16 cellular contexts compared by ENCODE assay signal in the genomic region with DNA sequence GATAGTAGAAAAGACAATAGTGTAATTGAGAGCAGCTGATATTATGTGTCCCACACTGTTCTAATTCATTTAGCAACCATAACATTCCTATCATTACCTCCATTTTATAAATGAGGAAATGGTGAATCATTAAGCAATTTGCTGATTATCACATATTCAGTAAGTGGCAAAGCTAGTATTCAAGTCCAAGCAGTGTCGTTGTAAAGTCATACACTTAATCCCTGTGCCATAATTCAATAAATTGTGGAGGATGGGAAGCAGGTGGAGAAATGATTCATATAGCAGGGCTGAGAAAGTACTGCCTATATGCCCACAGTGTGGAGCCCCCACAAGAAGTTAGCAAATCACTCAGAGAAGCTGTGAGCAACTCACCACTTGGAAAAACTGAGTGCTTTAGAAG.
DNase-seq lines count a peak whose midpoint lies in the region; ATAC-seq, FAIRE-seq and TF ChIP-seq lines count a peak whose summit lies in the region.
"Had no signal": no experiment of that assay in that cellular context is flagged by ENCODE, and none has a peak within 500 bp of the region (broad histone marks: within the 10 kb centered on the region; RNA-seq: fewer than 3 reads in every experiment).

No MANE protein-coding gene starts in this region.

- H3K27me3 Mint-ChIP-seq in GM23338 (ENCODE audit: insufficient read depth, low read depth, poor library complexity): peaks cover 1% of the 10 kb centered on the region
- H3K27me3 Mint-ChIP-seq: CD4-positive, alpha-beta memory T cell had no signal

- no peaks in the 10 kb centered on the region for H3F3A ChIP-seq in GM23338 (replicated peaks; ENCODE audit: low read depth)

- no peaks in the 10 kb centered on the region for H4K20me1 ChIP-seq in GM23338 (replicated peaks; ENCODE audit: insufficient read depth)

- TF ChIP-seq CTCF in GM23338 (conservative IDR thresholded peaks at IDR 0.05; ENCODE audit: low read depth in 2 of 2) (no peak), bronchial epithelial cell (IDR thresholded peaks at IDR 0.05; ENCODE audit: insufficient read depth, low read length, severe bottlenecking) (no peak)

- no peak overlapping the region for H3K4me3 Mint-ChIP-seq in GM23338
- H3K4me3 Mint-ChIP-seq: CD4-positive, alpha-beta memory T cell; H9 had no signal

- H3K27ac Mint-ChIP-seq in GM23338: no peak overlapping the region
- H3K27ac Mint-ChIP-seq: CD4-positive, alpha-beta memory T cell; H9 had no signal

- no peaks in the 10 kb centered on the region for H3K36me3 Mint-ChIP-seq in GM23338 (ENCODE audit: low read depth)
- H3K36me3 Mint-ChIP-seq: CD4-positive, alpha-beta memory T cell had no signal

- H3K4me1 Mint-ChIP-seq in GM23338: peaks cover 5% of the 10 kb centered on the region
- H3K4me1 Mint-ChIP-seq: CD4-positive, alpha-beta memory T cell had no signal

- ATAC-seq in GM23338: no peak
- ATAC-seq: HCT116 had no signal

- no peak overlapping the region for H3K4me3 ChIP-seq in GM23338
- H3K4me3 ChIP-seq in bronchial epithelial cell (ENCODE audit: low read depth, low read length): no peak overlapping the region

- H3K4me1 ChIP-seq in GM23338 (ENCODE audit: insufficient read depth): 0 out of 2 replicates have a peak, but pooled peaks cover 6% of the 10 kb centered on the region

- H3K4me2 ChIP-seq in GM23338: no peak overlapping the region

- no peaks in the 10 kb centered on the region for H3K27me3 ChIP-seq in GM23338 (ENCODE audit: insufficient read depth)
- H3K27me3 ChIP-seq in bronchial epithelial cell (ENCODE audit: control insufficient read depth, insufficient read depth, low read length): no peaks in the 10 kb centered on the region

- no peaks in the 10 kb centered on the region for H3K79me2 ChIP-seq in GM23338 (replicated peaks; ENCODE audit: insufficient read depth)

- no peak overlapping the region for H3K27ac ChIP-seq in GM23338 (ENCODE audit: low read depth)

- no peaks in the 10 kb centered on the region for H3K9me3 Mint-ChIP-seq in GM23338
- H3K9me3 Mint-ChIP-seq: H9 had no signal

- no peaks in the 10 kb centered on the region for H3K9me2 ChIP-seq in GM23338 (ENCODE audit: insufficient read depth)

- 0 out of 2 replicates have a peak overlapping the region, but pooled peaks have one; percentile 16 for H2AFZ ChIP-seq in GM23338

- H3K36me3 ChIP-seq in GM23338 (ENCODE audit: insufficient read depth) (no peaks in the 10 kb centered on the region), bronchial epithelial cell (ENCODE audit: control insufficient read depth, insufficient read depth, low read length) (no peaks in the 10 kb centered on the region)

- DNase-seq in GM23338 (ENCODE audit: low spot score): no peak
- peak; percentile 19 for DNase-seq in bronchial epithelial cell (ENCODE audit: low read depth)
- peak; percentile 43 for DNase-seq in kidney glomerular epithelial cell (lab: John Stamatoyannopoulos, UW)
- DNase-seq in DMS 273 (lab: John Stamatoyannopoulos, UW; ENCODE audit: unreplicated experiment): no peak
- DNase-seq in kidney tubule cell (ENCODE audit: low spot score): no peak
- DNase-seq in pons (ENCODE audit: low spot score): no peak
- DNase-seq: C1 segment of cervical spinal cord; Calu3; CD4-positive, alpha-beta memory T cell; COR-L47; DMS153; DND-41; H9 had no signal

- no peak for FAIRE-seq in bronchial epithelial cell (lab: Jason Lieb, UNC)
- FAIRE-seq: G401.6, GM12892 had no signal

TF ChIP-seq in GM23338, 12 proteins besides CTCF, POLR2A, EP300 and RAD21:
- TF ChIP-seq STAT1 (IDR thresholded peaks at IDR 0.05; ENCODE audit: unreplicated experiment): no peak
- TF ChIP-seq JUNB (IDR thresholded peaks at IDR 0.05; ENCODE audit: unreplicated experiment): no peak
- TF ChIP-seq EZH2phosphoT487 (IDR thresholded peaks at IDR 0.05; ENCODE audit: unreplicated experiment): no peak
- TF ChIP-seq, protein P1, sequence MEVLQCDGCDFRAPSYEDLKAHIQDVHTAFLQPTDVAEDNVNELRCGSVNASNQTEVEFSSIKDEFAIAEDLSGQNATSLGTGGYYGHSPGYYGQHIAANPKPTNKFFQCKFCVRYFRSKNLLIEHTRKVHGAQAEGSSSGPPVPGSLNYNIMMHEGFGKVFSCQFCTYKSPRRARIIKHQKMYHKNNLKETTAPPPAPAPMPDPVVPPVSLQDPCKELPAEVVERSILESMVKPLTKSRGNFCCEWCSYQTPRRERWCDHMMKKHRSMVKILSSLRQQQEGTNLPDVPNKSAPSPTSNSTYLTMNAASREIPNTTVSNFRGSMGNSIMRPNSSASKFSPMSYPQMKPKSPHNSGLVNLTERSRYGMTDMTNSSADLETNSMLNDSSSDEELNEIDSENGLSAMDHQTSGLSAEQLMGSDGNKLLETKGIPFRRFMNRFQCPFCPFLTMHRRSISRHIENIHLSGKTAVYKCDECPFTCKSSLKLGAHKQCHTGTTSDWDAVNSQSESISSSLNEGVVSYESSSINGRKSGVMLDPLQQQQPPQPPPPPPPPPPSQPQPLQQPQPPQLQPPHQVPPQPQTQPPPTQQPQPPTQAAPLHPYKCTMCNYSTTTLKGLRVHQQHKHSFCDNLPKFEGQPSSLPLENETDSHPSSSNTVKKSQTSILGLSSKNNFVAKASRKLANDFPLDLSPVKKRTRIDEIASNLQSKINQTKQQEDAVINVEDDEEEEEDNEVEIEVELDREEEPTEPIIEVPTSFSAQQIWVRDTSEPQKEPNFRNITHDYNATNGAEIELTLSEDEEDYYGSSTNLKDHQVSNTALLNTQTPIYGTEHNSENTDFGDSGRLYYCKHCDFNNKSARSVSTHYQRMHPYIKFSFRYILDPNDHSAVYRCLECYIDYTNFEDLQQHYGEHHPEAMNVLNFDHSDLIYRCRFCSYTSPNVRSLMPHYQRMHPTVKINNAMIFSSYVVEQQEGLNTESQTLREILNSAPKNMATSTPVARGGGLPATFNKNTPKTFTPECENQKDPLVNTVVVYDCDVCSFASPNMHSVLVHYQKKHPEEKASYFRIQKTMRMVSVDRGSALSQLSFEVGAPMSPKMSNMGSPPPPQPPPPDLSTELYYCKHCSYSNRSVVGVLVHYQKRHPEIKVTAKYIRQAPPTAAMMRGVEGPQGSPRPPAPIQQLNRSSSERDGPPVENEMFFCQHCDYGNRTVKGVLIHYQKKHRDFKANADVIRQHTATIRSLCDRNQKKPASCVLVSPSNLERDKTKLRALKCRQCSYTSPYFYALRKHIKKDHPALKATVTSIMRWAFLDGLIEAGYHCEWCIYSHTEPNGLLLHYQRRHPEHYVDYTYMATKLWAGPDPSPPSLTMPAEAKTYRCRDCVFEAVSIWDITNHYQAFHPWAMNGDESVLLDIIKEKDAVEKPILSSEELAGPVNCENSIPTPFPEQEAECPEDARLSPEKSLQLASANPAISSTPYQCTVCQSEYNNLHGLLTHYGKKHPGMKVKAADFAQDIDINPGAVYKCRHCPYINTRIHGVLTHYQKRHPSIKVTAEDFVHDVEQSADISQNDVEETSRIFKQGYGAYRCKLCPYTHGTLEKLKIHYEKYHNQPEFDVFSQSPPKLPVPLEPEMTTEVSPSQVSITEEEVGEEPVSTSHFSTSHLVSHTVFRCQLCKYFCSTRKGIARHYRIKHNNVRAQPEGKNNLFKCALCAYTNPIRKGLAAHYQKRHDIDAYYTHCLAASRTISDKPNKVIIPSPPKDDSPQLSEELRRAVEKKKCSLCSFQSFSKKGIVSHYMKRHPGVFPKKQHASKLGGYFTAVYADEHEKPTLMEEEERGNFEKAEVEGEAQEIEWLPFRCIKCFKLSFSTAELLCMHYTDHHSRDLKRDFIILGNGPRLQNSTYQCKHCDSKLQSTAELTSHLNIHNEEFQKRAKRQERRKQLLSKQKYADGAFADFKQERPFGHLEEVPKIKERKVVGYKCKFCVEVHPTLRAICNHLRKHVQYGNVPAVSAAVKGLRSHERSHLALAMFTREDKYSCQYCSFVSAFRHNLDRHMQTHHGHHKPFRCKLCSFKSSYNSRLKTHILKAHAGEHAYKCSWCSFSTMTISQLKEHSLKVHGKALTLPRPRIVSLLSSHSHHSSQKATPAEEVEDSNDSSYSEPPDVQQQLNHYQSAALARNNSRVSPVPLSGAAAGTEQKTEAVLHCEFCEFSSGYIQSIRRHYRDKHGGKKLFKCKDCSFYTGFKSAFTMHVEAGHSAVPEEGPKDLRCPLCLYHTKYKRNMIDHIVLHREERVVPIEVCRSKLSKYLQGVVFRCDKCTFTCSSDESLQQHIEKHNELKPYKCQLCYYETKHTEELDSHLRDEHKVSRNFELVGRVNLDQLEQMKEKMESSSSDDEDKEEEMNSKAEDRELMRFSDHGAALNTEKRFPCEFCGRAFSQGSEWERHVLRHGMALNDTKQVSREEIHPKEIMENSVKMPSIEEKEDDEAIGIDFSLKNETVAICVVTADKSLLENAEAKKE (CRISPR knock-in tag; IDR thresholded peaks at IDR 0.05): no peak
- TF ChIP-seq, protein P2, sequence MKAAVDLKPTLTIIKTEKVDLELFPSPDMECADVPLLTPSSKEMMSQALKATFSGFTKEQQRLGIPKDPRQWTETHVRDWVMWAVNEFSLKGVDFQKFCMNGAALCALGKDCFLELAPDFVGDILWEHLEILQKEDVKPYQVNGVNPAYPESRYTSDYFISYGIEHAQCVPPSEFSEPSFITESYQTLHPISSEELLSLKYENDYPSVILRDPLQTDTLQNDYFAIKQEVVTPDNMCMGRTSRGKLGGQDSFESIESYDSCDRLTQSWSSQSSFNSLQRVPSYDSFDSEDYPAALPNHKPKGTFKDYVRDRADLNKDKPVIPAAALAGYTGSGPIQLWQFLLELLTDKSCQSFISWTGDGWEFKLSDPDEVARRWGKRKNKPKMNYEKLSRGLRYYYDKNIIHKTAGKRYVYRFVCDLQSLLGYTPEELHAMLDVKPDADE (IDR thresholded peaks at IDR 0.05): no peak
- no peak for TF ChIP-seq POLR2AphosphoS5 (IDR thresholded peaks at IDR 0.05; ENCODE audit: low read depth)
- no peak for TF ChIP-seq CREB1 (CRISPR knock-in tag; IDR thresholded peaks at IDR 0.05; ENCODE audit: low read depth)
TF ChIP-seq in GM23338: peak in this region for 0.

Comparison
In these comparisons a context has a peak if more than half of its experiments do, and no peak if none do; other contexts are left out.
1. DNase-seq: peak in bronchial epithelial cell (single experiment) and kidney glomerular epithelial cell (single experiment); none in GM23338 (single experiment), DMS 273 (single experiment), kidney tubule cell (single experiment) and pons (single experiment).